Comparison of ENCODE assay signal across 28 cellular contexts in the genomic region with DNA sequence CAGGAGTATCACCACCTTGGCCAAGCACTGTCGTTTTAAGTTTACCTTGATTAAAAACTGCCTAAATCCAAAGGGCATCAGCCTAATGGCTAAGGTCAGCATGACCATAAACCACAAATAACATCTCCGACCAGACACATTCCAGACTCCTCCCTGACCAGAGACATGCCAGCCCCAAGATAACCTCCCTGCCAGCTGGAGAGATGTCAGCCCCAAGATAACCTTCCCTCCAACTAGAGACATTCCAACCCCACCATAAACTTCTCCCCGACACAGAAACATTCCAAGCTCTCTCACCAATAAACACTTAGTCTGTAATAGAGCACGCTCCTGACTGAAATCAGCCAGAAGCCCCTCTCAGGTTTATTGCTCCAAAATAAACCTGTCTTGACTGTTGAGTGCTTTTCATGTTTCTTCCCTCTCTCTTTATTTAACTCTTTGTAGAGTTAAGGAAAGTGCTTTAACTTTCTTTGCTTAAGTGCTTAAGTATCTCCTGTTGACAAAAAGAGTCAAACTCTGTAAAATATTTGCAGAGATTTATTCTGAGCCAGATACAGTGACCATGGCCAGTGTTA. TPM values are rescaled to one million over a fixed set of nuclear protein-coding genes. Genes with fewer than 3 reads are reported as not detected.
"Had no signal": no experiment of that assay in that cellular context is flagged by ENCODE, and none has a peak within 500 bp of the region (broad histone marks: within the 10 kb centered on the region; RNA-seq: fewer than 3 reads in every experiment).

No MANE protein-coding gene starts in this region.

- ATAC-seq: HepG2, T-cell had no signal

- H3K9me3 ChIP-seq: SK-N-SH had no signal

- FAIRE-seq: HepG2, RCC 7860 had no signal

- H3K4me2 ChIP-seq: KMS-11, SK-N-SH had no signal

- H3K9ac ChIP-seq: KMS-11, SK-N-SH had no signal

- DNase-seq: IMR-90, Kasumi-1, MV-4-11, NCI-H1048, NCI-H1105, NCI-H1417, NCI-H146, NCI-H1694 treated with DMSO at 0.1 percent for 48 hours, NCI-H1930, NCI-H2081, NCI-H2107, NCI-H2227 treated with DMSO at 0.1 percent for 48 hours, NCI-H524 treated with DMSO at 0.1 percent for 48 hours, NCI-H69, NCI-H774, Right ventricle myocardium superior, RPMI8226, SIG-M5, SK-N-SH, SW 1271, T-cell had no signal

- H3K27ac ChIP-seq: KMS-11 had no signal

RNA-seq across cellular contexts. Expression of a gene that starts 36.5 kb away (rescaled TPM):
- total RNA-seq: HepG2, HT1080, IMR-90, MCF 10A, NCI-H460, Right ventricle myocardium superior, SK-MEL-5, T-cell had no signal
